ENCODE assay signal across 22 cellular contexts in genomic region chr3:5540532-5540931, GRCh38.
"Had no signal": no experiment of that assay in that cellular context is flagged by ENCODE, and none has a peak within 500 bp of the region (broad histone marks: within the 10 kb centered on the region; RNA-seq: fewer than 3 reads in every experiment).

No MANE protein-coding gene starts in this region.

- H3K27ac ChIP-seq: SJSA1, SK-N-MC had no signal

- H3K27me3 ChIP-seq: SJSA1 had no signal

- DNase-seq: IMR-90, MV-4-11, NCI-H1092, NCI-H1105 treated with DMSO at 0.1 percent for 48 hours, NCI-H1417 treated with DMSO at 0.1 percent for 48 hours, NCI-H146, NCI-H1694 treated with DMSO at 0.1 percent for 48 hours, NCI-H1930, NCI-H2081, NCI-H2107, NCI-H2227 treated with DMSO at 0.1 percent for 48 hours, NCI-H446, NCI-H510A, NCI-H524 treated with DMSO at 0.1 percent for 48 hours, NCI-H69, NCI-H774, Right ventricle myocardium superior, RPMI8226, SIG-M5 had no signal

- H3K4me3 ChIP-seq: SJSA1, SK-N-MC had no signal

- H3K4me1 ChIP-seq: SJSA1 had no signal

- H3K36me3 ChIP-seq: SJSA1 had no signal

- FAIRE-seq: RCC 7860 had no signal

- H3K9me3 ChIP-seq: SJSA1 had no signal
